ENCODE assay signal across 30 cellular contexts in the genomic region with DNA sequence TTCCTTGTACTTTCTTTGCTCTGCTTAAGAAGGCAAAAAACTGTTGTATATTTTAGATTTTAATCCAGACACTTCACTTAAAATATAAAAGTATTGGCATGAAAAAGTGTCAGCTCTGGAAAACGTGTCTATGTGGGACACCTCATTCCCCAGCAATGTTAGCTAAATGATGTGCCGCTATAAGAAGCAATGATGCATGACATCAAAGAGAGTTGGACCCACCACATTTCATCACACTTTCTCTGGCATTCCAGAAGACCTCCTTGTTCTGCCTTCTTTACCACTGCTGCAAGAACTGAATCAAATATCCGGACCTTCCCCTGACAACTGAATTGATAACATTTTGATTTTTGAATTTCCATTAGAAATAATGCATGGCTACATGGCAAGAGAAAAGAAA.
"Had no signal": no experiment of that assay in that cellular context is flagged by ENCODE, and none has a peak within 500 bp of the region (broad histone marks: within the 10 kb centered on the region; RNA-seq: fewer than 3 reads in every experiment).

No MANE protein-coding gene starts in this region.

- H3K27me3 Mint-ChIP-seq: activated CD4-positive, alpha-beta memory T cell treated with anti-CD3 and anti-CD28 coated beads for 36 hours; activated naive CD8-positive, alpha-beta T cell treated with anti-CD3 and anti-CD28 coated beads for 36 hours; dendritic cell treated with granulocyte-macrophage colony-stimulating factor and Interleukin-4, amounts not matched to agents 40 ng/mL and 50 ng/mL, for 4 days; stimulated activated naive CD8-positive, alpha-beta T cell treated with anti-CD3 and anti-CD28 coated beads, Interleukin-15, Interleukin-2, amounts not matched to agents 100 ng/mL and 50 ng/mL, for 24 hours had no signal

- H3K4me2 ChIP-seq: hepatocyte had no signal

- H3K36me3 ChIP-seq: adrenal gland, ascending aorta, breast epithelium, esophagus squamous epithelium, left lung, right lobe of liver, upper lobe of left lung, vagina had no signal

- H2AFZ ChIP-seq: hepatocyte had no signal

- H3K4me3 ChIP-seq: adrenal gland, ascending aorta, breast epithelium, esophagus squamous epithelium, hepatocyte, left lung, mucosa of descending colon, right lobe of liver, upper lobe of left lung, vagina had no signal

- H3K4me3 Mint-ChIP-seq: activated CD4-positive, alpha-beta memory T cell treated with anti-CD3 and anti-CD28 coated beads for 36 hours; activated naive CD4-positive, alpha-beta T cell treated with anti-CD3 and anti-CD28 coated beads for 36 hours; activated naive CD8-positive, alpha-beta T cell treated with anti-CD3 and anti-CD28 coated beads for 36 hours; activated T-helper 1 cell treated with anti-CD3 and anti-CD28 coated beads, Interleukin-12 subunit alpha, Interleukin-12 subunit beta, Interleukin-2, Interleukin-4 antibody, amounts not matched to agents 30 ng/mL and 10 ng/mL and 1 ng/mL, durations not matched to agents 14 hours and 24 hours and 36 hours; dendritic cell treated with granulocyte-macrophage colony-stimulating factor and Interleukin-4, amounts not matched to agents 40 ng/mL and 50 ng/mL, for 4 days; endodermal cell; natural killer cell treated with Interleukin-12 subunit alpha and Interleukin-12 subunit beta and Interleukin-15 and Interleukin-18, amount 100 ng/mL, for 72 hours; stimulated activated effector memory CD8-positive, alpha-beta T cell treated with anti-CD3 and anti-CD28 coated beads, Interleukin-12 subunit alpha, Interleukin-12 subunit beta, amount 100 ng/mL, for 72 hours; stimulated activated naive CD8-positive, alpha-beta T cell treated with anti-CD3 and anti-CD28 coated beads, Interleukin-15, Interleukin-2, amounts not matched to agents 100 ng/mL and 50 ng/mL, for 24 hours; T-helper 2 cell treated with Interferon-gamma antibody and Interleukin-4, amounts not matched to agents 5 μg/mL and 100 μg/mL, for 36 hours had no signal

- H3K79me2 ChIP-seq: hepatocyte had no signal

- H3K9me3 Mint-ChIP-seq: activated CD4-positive, alpha-beta memory T cell treated with anti-CD3 and anti-CD28 coated beads for 36 hours; activated naive CD4-positive, alpha-beta T cell treated with anti-CD3 and anti-CD28 coated beads for 36 hours; activated naive CD8-positive, alpha-beta T cell treated with anti-CD3 and anti-CD28 coated beads for 36 hours; activated T-helper 1 cell treated with anti-CD3 and anti-CD28 coated beads, Interleukin-12 subunit alpha, Interleukin-12 subunit beta, Interleukin-2, Interleukin-4 antibody, amounts not matched to agents 30 ng/mL and 10 ng/mL and 1 ng/mL, durations not matched to agents 14 hours and 24 hours and 36 hours; dendritic cell treated with granulocyte-macrophage colony-stimulating factor and Interleukin-4, amounts not matched to agents 40 ng/mL and 50 ng/mL, for 4 days; endodermal cell; natural killer cell treated with Interleukin-12 subunit alpha and Interleukin-12 subunit beta and Interleukin-15 and Interleukin-18, amount 100 ng/mL, for 72 hours; stimulated activated effector memory CD8-positive, alpha-beta T cell treated with anti-CD3 and anti-CD28 coated beads, Interleukin-12 subunit alpha, Interleukin-12 subunit beta, amount 100 ng/mL, for 72 hours; stimulated activated naive CD8-positive, alpha-beta T cell treated with anti-CD3 and anti-CD28 coated beads, Interleukin-15, Interleukin-2, amounts not matched to agents 100 ng/mL and 50 ng/mL, for 24 hours; T-helper 2 cell treated with Interferon-gamma antibody and Interleukin-4, amounts not matched to agents 5 μg/mL and 100 μg/mL, for 36 hours had no signal

- DNase-seq: activated CD4-positive, alpha-beta memory T cell treated with anti-CD3 and anti-CD28 coated beads for 36 hours; activated CD4-positive, alpha-beta T cell treated with anti-CD3 and anti-CD28 coated beads for 4 hours; activated CD8-positive, alpha-beta memory T cell treated with anti-CD3 and anti-CD28 coated beads, Interleukin-2, amount 50 U/mL, for 4 hours; activated effector memory CD4-positive, alpha-beta T cell treated with anti-CD3 and anti-CD28 coated beads, Interleukin-2, amount 50 U/mL, for 16 hours; activated naive CD4-positive, alpha-beta T cell treated with anti-CD3 and anti-CD28 coated beads for 36 hours; activated naive CD8-positive, alpha-beta T cell treated with anti-CD3 and anti-CD28 coated beads for 36 hours; activated T-cell treated with anti-CD3 and anti-CD28 coated beads, Interleukin-2, amount 50 U/mL, for 1 hour; adrenal gland; central memory CD4-positive, alpha-beta T cell; endodermal cell; esophagus squamous epithelium; glutamatergic neuron; left lung; mucosa of descending colon; right lobe of liver; stimulated activated CD4-positive, alpha-beta T cell treated with anti-CD3 and anti-CD28 coated beads, Interleukin-12 subunit alpha, Interleukin-12 subunit beta, amount 100 ng/mL, for 4 hours; stimulated activated CD4-positive, alpha-beta T cell treated with anti-CD3 and anti-CD28 coated beads, Interleukin-4, amount 100 ng/mL, for 24 hours; T-helper 1 cell; upper lobe of left lung had no signal

- H3K36me3 Mint-ChIP-seq: activated CD4-positive, alpha-beta memory T cell treated with anti-CD3 and anti-CD28 coated beads for 36 hours; activated naive CD8-positive, alpha-beta T cell treated with anti-CD3 and anti-CD28 coated beads for 36 hours; natural killer cell treated with Interleukin-12 subunit alpha and Interleukin-12 subunit beta and Interleukin-15 and Interleukin-18, amount 100 ng/mL, for 72 hours; stimulated activated effector memory CD8-positive, alpha-beta T cell treated with anti-CD3 and anti-CD28 coated beads, Interleukin-12 subunit alpha, Interleukin-12 subunit beta, amount 100 ng/mL, for 72 hours had no signal

- H3K27ac ChIP-seq: adrenal gland, ascending aorta, breast epithelium, esophagus squamous epithelium, hepatocyte, left lung, right lobe of liver, upper lobe of left lung, vagina, VCaP had no signal

- H3K4me1 ChIP-seq: breast epithelium, right lobe of liver, upper lobe of left lung had no signal

- H3K27me3 ChIP-seq: adrenal gland, ascending aorta, breast epithelium, esophagus squamous epithelium, hepatocyte, left lung, right lobe of liver, upper lobe of left lung, vagina had no signal

- H3K4me1 Mint-ChIP-seq: activated naive CD8-positive, alpha-beta T cell treated with anti-CD3 and anti-CD28 coated beads for 36 hours; stimulated activated effector memory CD8-positive, alpha-beta T cell treated with anti-CD3 and anti-CD28 coated beads, Interleukin-12 subunit alpha, Interleukin-12 subunit beta, amount 100 ng/mL, for 72 hours had no signal

- ATAC-seq: left lung; mucosa of descending colon; natural killer cell treated with Interleukin-12 subunit alpha and Interleukin-12 subunit beta and Interleukin-15 and Interleukin-18, amount 100 ng/mL, for 72 hours; right lobe of liver; stimulated activated effector memory CD8-positive, alpha-beta T cell treated with anti-CD3 and anti-CD28 coated beads, Interleukin-12 subunit alpha, Interleukin-12 subunit beta, amount 100 ng/mL, for 72 hours had no signal

- H3K27ac Mint-ChIP-seq: activated CD4-positive, alpha-beta memory T cell treated with anti-CD3 and anti-CD28 coated beads for 36 hours; activated naive CD4-positive, alpha-beta T cell treated with anti-CD3 and anti-CD28 coated beads for 36 hours; activated naive CD8-positive, alpha-beta T cell treated with anti-CD3 and anti-CD28 coated beads for 36 hours; activated T-helper 1 cell treated with anti-CD3 and anti-CD28 coated beads, Interleukin-12 subunit alpha, Interleukin-12 subunit beta, Interleukin-2, Interleukin-4 antibody, amounts not matched to agents 30 ng/mL and 10 ng/mL and 1 ng/mL, durations not matched to agents 14 hours and 24 hours and 36 hours; endodermal cell; natural killer cell treated with Interleukin-12 subunit alpha and Interleukin-12 subunit beta and Interleukin-15 and Interleukin-18, amount 100 ng/mL, for 72 hours; stimulated activated effector memory CD8-positive, alpha-beta T cell treated with anti-CD3 and anti-CD28 coated beads, Interleukin-12 subunit alpha, Interleukin-12 subunit beta, amount 100 ng/mL, for 72 hours; stimulated activated naive CD8-positive, alpha-beta T cell treated with anti-CD3 and anti-CD28 coated beads, Interleukin-15, Interleukin-2, amounts not matched to agents 100 ng/mL and 50 ng/mL, for 24 hours; T-helper 2 cell treated with Interferon-gamma antibody and Interleukin-4, amounts not matched to agents 5 μg/mL and 100 μg/mL, for 36 hours had no signal

- H3K9me3 ChIP-seq: adrenal gland, ascending aorta, breast epithelium, esophagus squamous epithelium, left lung, mucosa of descending colon, right lobe of liver, upper lobe of left lung, vagina had no signal
